In the genomic region with DNA sequence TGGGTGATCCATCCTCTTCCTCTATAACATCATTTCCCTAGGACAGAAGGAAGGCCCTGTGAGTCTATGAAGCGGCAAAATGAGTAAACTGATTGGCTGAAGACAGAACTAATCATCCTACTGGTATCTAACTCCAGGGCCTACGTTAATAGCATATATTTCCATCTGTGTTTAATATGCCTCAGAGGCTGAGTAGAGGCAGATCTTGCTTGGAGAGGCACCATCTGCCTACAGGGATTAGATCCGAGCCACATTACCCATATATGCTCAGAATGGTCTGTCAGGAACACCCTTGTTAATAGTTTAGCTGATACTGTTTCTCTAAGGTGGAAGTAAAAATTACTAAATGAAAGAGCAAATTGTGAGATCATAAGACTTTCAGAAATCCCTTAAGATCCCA, we compare ENCODE assay signal across 17 cellular contexts. TPM values are rescaled to one million over a fixed set of nuclear protein-coding genes. Genes with fewer than 3 reads are reported as not detected.
DNase-seq lines count a peak whose midpoint lies in the region; TF ChIP-seq lines count a peak whose summit lies in the region.
"Had no signal": no experiment of that assay in that cellular context is flagged by ENCODE, and none has a peak within 500 bp of the region (broad histone marks: within the 10 kb centered on the region; RNA-seq: fewer than 3 reads in every experiment).

No MANE protein-coding gene starts in this region.

- peak overlapping the region; percentile 10 for H3K27ac Mint-ChIP-seq in activated naive CD4-positive, alpha-beta T cell treated with anti-CD3 and anti-CD28 coated beads, Interleukin-2, amount 50 U/mL, for 24 hours
- H3K27ac Mint-ChIP-seq in activated naive CD8-positive, alpha-beta T cell: peak overlapping the region; percentile 96
- H3K27ac Mint-ChIP-seq in HFFc6: no peak overlapping the region

- H3K36me3 Mint-ChIP-seq in activated naive CD4-positive, alpha-beta T cell treated with anti-CD3 and anti-CD28 coated beads, Interleukin-2, amount 50 U/mL, for 24 hours: peaks cover 27% of the 10 kb centered on the region
- peaks cover 20% of the 10 kb centered on the region for H3K36me3 Mint-ChIP-seq in activated naive CD8-positive, alpha-beta T cell
- no peaks in the 10 kb centered on the region for H3K36me3 Mint-ChIP-seq in HFFc6 (ENCODE audit: low read depth)

- H3K27me3 Mint-ChIP-seq in activated naive CD4-positive, alpha-beta T cell treated with anti-CD3 and anti-CD28 coated beads, Interleukin-2, amount 50 U/mL, for 24 hours: no peaks in the 10 kb centered on the region
- H3K27me3 Mint-ChIP-seq in activated naive CD8-positive, alpha-beta T cell: no peaks in the 10 kb centered on the region
- H3K27me3 Mint-ChIP-seq in HFFc6 (ENCODE audit: insufficient read depth): peaks cover 50% of the 10 kb centered on the region

- peaks cover 68% of the 10 kb centered on the region for H3K4me1 Mint-ChIP-seq in activated naive CD4-positive, alpha-beta T cell treated with anti-CD3 and anti-CD28 coated beads, Interleukin-2, amount 50 U/mL, for 24 hours
- peaks cover 62% of the 10 kb centered on the region for H3K4me1 Mint-ChIP-seq in activated naive CD8-positive, alpha-beta T cell (ENCODE audit: low read depth)
- H3K4me1 Mint-ChIP-seq in HFFc6 (ENCODE audit: low read depth): no peaks in the 10 kb centered on the region

- TF ChIP-seq CTCF in HFFc6 (IDR thresholded peaks at IDR 0.05): no peak

- DNase-seq in activated naive CD4-positive, alpha-beta T cell treated with Interleukin-2 at 50 U/mL for 16 hours: no peak
- peak; percentile 88 to 97 for DNase-seq in NCI-H524 (lab: John Stamatoyannopoulos, UW)
- DNase-seq in NCI-H2107 treated with DMSO at 0.1 percent for 48 hours (lab: John Stamatoyannopoulos, UW; ENCODE audit: unreplicated experiment): no peak
- DNase-seq in kidney glomerular epithelial cell (lab: John Stamatoyannopoulos, UW): no peak
- no peak for DNase-seq in HFFc6
- DNase-seq: COR-L47, Karpas-422, NCI-H1417 treated with DMSO at 0.1 percent for 48 hours, NCI-H187 treated with DMSO at 0.1 percent for 48 hours, NCI-H345, NCI-H526 treated with DMSO at 0.1 percent for 48 hours had no signal

- no peaks in the 10 kb centered on the region for H3K9me3 Mint-ChIP-seq in activated naive CD4-positive, alpha-beta T cell treated with anti-CD3 and anti-CD28 coated beads, Interleukin-2, amount 50 U/mL, for 24 hours
- no peaks in the 10 kb centered on the region for H3K9me3 Mint-ChIP-seq in activated naive CD8-positive, alpha-beta T cell (ENCODE audit: low read depth)
- no peaks in the 10 kb centered on the region for H3K9me3 Mint-ChIP-seq in HFFc6
- H3K9me3 Mint-ChIP-seq: IgD-negative memory B cell had no signal

- no peak overlapping the region for H3K4me3 Mint-ChIP-seq in activated naive CD4-positive, alpha-beta T cell treated with anti-CD3 and anti-CD28 coated beads, Interleukin-2, amount 50 U/mL, for 24 hours
- H3K4me3 Mint-ChIP-seq in activated naive CD8-positive, alpha-beta T cell: no peak overlapping the region
- no peak overlapping the region for H3K4me3 Mint-ChIP-seq in HFFc6
- H3K4me3 Mint-ChIP-seq: IgD-negative memory B cell had no signal

RNA-seq across cellular contexts. Expression of gene FOXJ1, which starts 13.2 kb away (rescaled TPM):
- not detected for total RNA-seq in HFFc6 (2021; fragmentation: NEBNext Ultra II Directional; extraction: Animal tissue kit (Norgen Biotek cat#: 25700))
- total RNA-seq: HT1080, MCF 10A, SK-MEL-5 had no signal

RNA-seq across cellular contexts. Expression of gene EXOC7, which starts 50.7 kb away (rescaled TPM):
- 100 to 1,000 TPM; 134 to 157 (median 144) TPM for total RNA-seq in HFFc6 (2021; fragmentation: NEBNext Ultra II Directional; extraction: Animal tissue kit (Norgen Biotek cat#: 25700))

Comparison
In these comparisons a context has a peak if more than half of its experiments do, and no peak if none do; other contexts are left out.
1. DNase-seq: peak in NCI-H524 (2 of 2); none in activated naive CD4-positive, alpha-beta T cell treated with Interleukin-2 at 50 U/mL for 16 hours (single experiment), NCI-H2107 treated with DMSO at 0.1 percent for 48 hours (single experiment), kidney glomerular epithelial cell (single experiment) and HFFc6 (single experiment).